ENCODE assay signal across 11 cellular contexts in the genomic region with DNA sequence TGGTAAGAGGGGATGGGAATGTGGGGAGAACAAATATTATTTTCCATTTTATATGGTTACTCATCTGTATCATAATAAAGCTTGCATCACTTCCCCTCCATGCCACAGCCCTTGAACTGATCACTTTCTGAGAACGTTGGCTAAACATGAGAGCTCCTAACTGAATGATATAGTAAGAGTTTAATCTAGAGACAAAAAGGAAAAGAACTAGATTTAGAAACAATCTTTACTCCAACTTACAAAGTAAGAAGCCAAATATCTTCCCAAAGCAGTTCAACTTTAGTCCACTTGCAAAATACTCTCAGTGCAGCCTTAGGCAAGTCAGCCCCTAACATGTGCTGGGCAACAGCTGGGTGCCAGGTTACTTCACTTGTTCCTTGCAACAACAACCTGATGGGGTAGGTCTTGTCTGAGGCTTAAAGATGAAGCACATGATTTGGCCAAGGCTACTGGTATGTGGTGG. TPM values are rescaled to one million over a fixed set of nuclear protein-coding genes. Genes with fewer than 3 reads are reported as not detected.
DNase-seq lines count a peak whose midpoint lies in the region; ATAC-seq and TF ChIP-seq lines count a peak whose summit lies in the region.
"Had no signal": no experiment of that assay in that cellular context is flagged by ENCODE, and none has a peak within 500 bp of the region (broad histone marks: within the 10 kb centered on the region; RNA-seq: fewer than 3 reads in every experiment).

No MANE protein-coding gene starts in this region.

- peaks cover 0 to 21% (median 7%) of the 10 kb centered on the region in 11 experiments; a peak in 11 of 22 replicates for H3K9me3 ChIP-seq in BLaER1 treated with 17β-estradiol and CSF1 and Interleukin-3, amounts not matched to agents 10 nM and 100 nM (replicated peaks in 1 of 11)
- H3K9me3 ChIP-seq in neutrophil, result no peaks in the 10 kb centered on the region
- no peaks in the 10 kb centered on the region for H3K9me3 ChIP-seq in CD8-positive, alpha-beta T cell (ENCODE audit: low read length)
- no peaks in the 10 kb centered on the region for H3K9me3 ChIP-seq in CD4-positive, alpha-beta T cell (ENCODE audit: control insufficient read depth, low read length)

- no peaks in the 10 kb centered on the region for H3K27me3 ChIP-seq in BLaER1 treated with 17β-estradiol and CSF1 and Interleukin-3, amounts not matched to agents 10 nM and 100 nM
- H3K27me3 ChIP-seq in neutrophil, result no peaks in the 10 kb centered on the region
- no peaks in the 10 kb centered on the region for H3K27me3 ChIP-seq in CD8-positive, alpha-beta T cell (ENCODE audit: insufficient read depth, low read length)
- no peaks in the 10 kb centered on the region for H3K27me3 ChIP-seq in CD4-positive, alpha-beta T cell (ENCODE audit: control insufficient read depth, insufficient read depth, low read length)

- peaks cover 0 to 26% (median 15%) of the 10 kb centered on the region in 11 experiments; a peak in 14 of 22 replicates for H3K36me3 ChIP-seq in BLaER1 treated with 17β-estradiol and CSF1 and Interleukin-3, amounts not matched to agents 10 nM and 100 nM
- H3K36me3 ChIP-seq in neutrophil, result no peaks in the 10 kb centered on the region
- no peaks in the 10 kb centered on the region for H3K36me3 ChIP-seq in CD8-positive, alpha-beta T cell (ENCODE audit: insufficient read depth, low read length)
- H3K36me3 ChIP-seq: WERI-Rb-1 had no signal

- no peak overlapping the region for H3K4me3 Mint-ChIP-seq in CD8-positive, alpha-beta T cell
- no peak overlapping the region for H3K4me3 Mint-ChIP-seq in activated T-helper 1 cell treated with anti-CD3 and anti-CD28 coated beads, Interleukin-12 subunit alpha, Interleukin-12 subunit beta, Interleukin-2, Interleukin-4 antibody, amounts not matched to agents 30 ng/mL and 10 ng/mL and 1 ng/mL, durations not matched to agents 14 hours and 24 hours and 36 hours
- H3K4me3 Mint-ChIP-seq in CD4-positive, alpha-beta T cell, result no peak overlapping the region

- TF ChIP-seq CTCF in epithelial cell of esophagus (IDR thresholded peaks at IDR 0.05; ENCODE audit: insufficient read depth, low read depth, low read length, missing control alignments) (no peak), neutrophil (IDR thresholded peaks at IDR 0.05) (no peak)
- TF ChIP-seq CTCF in CD8-positive, alpha-beta T cell (IDR thresholded peaks at IDR 0.05), result no peak
- TF ChIP-seq CTCF in CD4-positive, alpha-beta T cell (IDR thresholded peaks at IDR 0.05), result no peak

- peak overlapping the region; percentile 47 to 93 (median 73) for H3K4me2 ChIP-seq in BLaER1 treated with 17β-estradiol and CSF1 and Interleukin-3, amounts not matched to agents 10 nM and 100 nM

- H3K9ac ChIP-seq in BLaER1 treated with 17β-estradiol and CSF1 and Interleukin-3, amounts not matched to agents 10 nM and 100 nM, result peak overlapping the region in 7 of 11 experiments; percentile 11 to 47 (median 24); a peak in 9 of 22 replicates

- DNase-seq in NOMO-1 treated with DMSO at 0.1 percent for 48 hours (lab: John Stamatoyannopoulos, UW; ENCODE audit: unreplicated experiment) (peak; percentile 83), epithelial cell of esophagus (ENCODE audit: low read depth) (peak; percentile 78), Ammon's horn (ENCODE audit: low spot score) (no peak)
- no peak for DNase-seq in CD8-positive, alpha-beta T cell
- DNase-seq in activated T-helper 1 cell treated with anti-CD3 and anti-CD28 coated beads, Interleukin-12 subunit alpha, Interleukin-12 subunit beta, Interleukin-2, Interleukin-4 antibody, amounts not matched to agents 30 ng/mL and 10 ng/mL and 1 ng/mL, durations not matched to agents 14 hours and 24 hours and 36 hours (ENCODE audit: low spot score), result no peak
- no peak for DNase-seq in CD4-positive, alpha-beta T cell
- DNase-seq: left cardiac atrium, NCI-H1694 treated with DMSO at 0.1 percent for 48 hours, WERI-Rb-1 had no signal

- H4K20me1 ChIP-seq in BLaER1 treated with 17β-estradiol and CSF1 and Interleukin-3, amounts not matched to agents 10 nM and 100 nM, result peaks cover 4 to 94% (median 56%) of the 10 kb centered on the region in 11 experiments; a peak in 19 of 22 replicates

- CTCF ChIA-PET in CD8-positive, alpha-beta T cell (lab: Charles Lee), result no interaction called here
- CTCF ChIA-PET in CD4-positive, alpha-beta T cell (lab: Charles Lee), result no interaction called here

- peak overlapping the region in 1 of 10 experiments; percentile 15; a peak in 1 of 20 replicates for H3K4me3 ChIP-seq in BLaER1 treated with 17β-estradiol and CSF1 and Interleukin-3, amounts not matched to agents 10 nM and 100 nM
- H3K4me3 ChIP-seq in epithelial cell of esophagus (ENCODE audit: low read length) (no peak overlapping the region), neutrophil (ENCODE audit: low read depth in 1 of 2, low read length in 1 of 2) (no peak overlapping the region)
- no peak overlapping the region for H3K4me3 ChIP-seq in CD8-positive, alpha-beta T cell (ENCODE audit: low read depth, low read length)

- POLR2A ChIA-PET in CD8-positive, alpha-beta T cell (lab: Charles Lee), result interaction anchor here (1.1 kb wide), 1 partner anchor 23 kb away, joined by 3 read pairs; no protein-coding TSS in a partner anchor
- POLR2A ChIA-PET in CD4-positive, alpha-beta T cell (lab: Charles Lee), result no interaction called here

- peaks cover 53% of the 10 kb centered on the region for H3K4me1 Mint-ChIP-seq in CD8-positive, alpha-beta T cell (ENCODE audit: low read depth)
- peaks cover 26% of the 10 kb centered on the region for H3K4me1 Mint-ChIP-seq in activated T-helper 1 cell treated with anti-CD3 and anti-CD28 coated beads, Interleukin-12 subunit alpha, Interleukin-12 subunit beta, Interleukin-2, Interleukin-4 antibody, amounts not matched to agents 30 ng/mL and 10 ng/mL and 1 ng/mL, durations not matched to agents 14 hours and 24 hours and 36 hours (ENCODE audit: low read depth)
- H3K4me1 Mint-ChIP-seq in CD4-positive, alpha-beta T cell (ENCODE audit: low read depth), result peaks cover 61% of the 10 kb centered on the region

- H3K27ac ChIP-seq in BLaER1 treated with 17β-estradiol and CSF1 and Interleukin-3, amounts not matched to agents 10 nM and 100 nM, result peak overlapping the region in 10 of 11 experiments; percentile 20 to 95 (median 53); a peak in 19 of 22 replicates
- H3K27ac ChIP-seq in neutrophil, result peak overlapping the region; percentile 56
- no peak overlapping the region for H3K27ac ChIP-seq in CD8-positive, alpha-beta T cell (ENCODE audit: low read depth, low read length)
- no peak overlapping the region for H3K27ac ChIP-seq in CD4-positive, alpha-beta T cell (ENCODE audit: low read depth, low read length)
- H3K27ac ChIP-seq: WERI-Rb-1 had no signal

- intact Hi-C loops in CD8-positive, alpha-beta T cell (cut with DNase I, micrococcal nuclease), result no loop called here
- intact Hi-C loops in activated T-helper 1 cell treated with anti-CD3 and anti-CD28 coated beads, Interleukin-12 subunit alpha, Interleukin-12 subunit beta, Interleukin-2, Interleukin-4 antibody, amounts not matched to agents 30 ng/mL and 10 ng/mL and 1 ng/mL, durations not matched to agents 14 hours and 24 hours and 36 hours (cut with micrococcal nuclease), result no loop called here
- intact Hi-C loops in CD4-positive, alpha-beta T cell (cut with DNase I, micrococcal nuclease), result no loop called here

- peaks cover 16% of the 10 kb centered on the region for H3K36me3 Mint-ChIP-seq in CD8-positive, alpha-beta T cell
- H3K36me3 Mint-ChIP-seq in activated T-helper 1 cell treated with anti-CD3 and anti-CD28 coated beads, Interleukin-12 subunit alpha, Interleukin-12 subunit beta, Interleukin-2, Interleukin-4 antibody, amounts not matched to agents 30 ng/mL and 10 ng/mL and 1 ng/mL, durations not matched to agents 14 hours and 24 hours and 36 hours (ENCODE audit: low read depth), result peaks cover 21% of the 10 kb centered on the region
- H3K36me3 Mint-ChIP-seq in CD4-positive, alpha-beta T cell (ENCODE audit: low read depth), result peaks cover 29% of the 10 kb centered on the region

- H3K27me3 Mint-ChIP-seq in CD8-positive, alpha-beta T cell (ENCODE audit: low read depth), result no peaks in the 10 kb centered on the region
- no peaks in the 10 kb centered on the region for H3K27me3 Mint-ChIP-seq in activated T-helper 1 cell treated with anti-CD3 and anti-CD28 coated beads, Interleukin-12 subunit alpha, Interleukin-12 subunit beta, Interleukin-2, Interleukin-4 antibody, amounts not matched to agents 30 ng/mL and 10 ng/mL and 1 ng/mL, durations not matched to agents 14 hours and 24 hours and 36 hours (ENCODE audit: insufficient read depth)
- H3K27me3 Mint-ChIP-seq in CD4-positive, alpha-beta T cell, result no peaks in the 10 kb centered on the region

- no peaks in the 10 kb centered on the region for H3K9me3 Mint-ChIP-seq in CD8-positive, alpha-beta T cell
- H3K9me3 Mint-ChIP-seq in activated T-helper 1 cell treated with anti-CD3 and anti-CD28 coated beads, Interleukin-12 subunit alpha, Interleukin-12 subunit beta, Interleukin-2, Interleukin-4 antibody, amounts not matched to agents 30 ng/mL and 10 ng/mL and 1 ng/mL, durations not matched to agents 14 hours and 24 hours and 36 hours, result peaks cover 14% of the 10 kb centered on the region
- no peaks in the 10 kb centered on the region for H3K9me3 Mint-ChIP-seq in CD4-positive, alpha-beta T cell

- ATAC-seq in CD8-positive, alpha-beta T cell, result no peak
- no peak for ATAC-seq in CD4-positive, alpha-beta T cell (ENCODE audit: poor library complexity)

- H3K4me1 ChIP-seq in BLaER1 treated with 17β-estradiol and CSF1 and Interleukin-3, amounts not matched to agents 10 nM and 100 nM, result peaks cover 44 to 99% (median 84%) of the 10 kb centered on the region in 10 experiments
- peaks cover 29 to 42% of the 10 kb centered on the region in 2 experiments for H3K4me1 ChIP-seq in neutrophil (ENCODE audit: control insufficient read depth in 1 of 2, insufficient read depth in 1 of 2, low read depth in 1 of 2, low read length in 1 of 2)
- H3K4me1 ChIP-seq in CD8-positive, alpha-beta T cell (ENCODE audit: insufficient read depth, low read length), result peaks cover 3% of the 10 kb centered on the region

- no peak overlapping the region for H3K27ac Mint-ChIP-seq in CD8-positive, alpha-beta T cell
- no peak overlapping the region for H3K27ac Mint-ChIP-seq in activated T-helper 1 cell treated with anti-CD3 and anti-CD28 coated beads, Interleukin-12 subunit alpha, Interleukin-12 subunit beta, Interleukin-2, Interleukin-4 antibody, amounts not matched to agents 30 ng/mL and 10 ng/mL and 1 ng/mL, durations not matched to agents 14 hours and 24 hours and 36 hours
- H3K27ac Mint-ChIP-seq in CD4-positive, alpha-beta T cell, result no peak overlapping the region

RNA-seq across cellular contexts. Expression of a gene that starts 20.3 kb away (rescaled TPM):
- 10 to 100 TPM; 42.5 to 44.8 TPM for total RNA-seq in CD8-positive, alpha-beta T cell
- 14.9 and 15.9 TPM in 2 replicates for total RNA-seq in activated T-helper 1 cell treated with anti-CD3 and anti-CD28 coated beads, Interleukin-12 subunit alpha, Interleukin-12 subunit beta, Interleukin-2, Interleukin-4 antibody, amounts not matched to agents 30 ng/mL and 10 ng/mL and 1 ng/mL, durations not matched to agents 14 hours and 24 hours and 36 hours
- 10 to 100 TPM; 30.0 to 32.4 TPM for total RNA-seq in CD4-positive, alpha-beta T cell

Comparison
In these comparisons a context has a peak if more than half of its experiments do, and no peak if none do; other contexts are left out.
1. H3K27ac ChIP-seq: peak in BLaER1 treated with 17β-estradiol and CSF1 and Interleukin-3, amounts not matched to agents 10 nM and 100 nM (10 of 11) and neutrophil (single experiment); none in CD8-positive, alpha-beta T cell (single experiment) and CD4-positive, alpha-beta T cell (single experiment).
2. DNase-seq: peak in NOMO-1 treated with DMSO at 0.1 percent for 48 hours (single experiment) and epithelial cell of esophagus (single experiment); none in Ammon's horn (single experiment), CD8-positive, alpha-beta T cell (0 of 7), activated T-helper 1 cell treated with anti-CD3 and anti-CD28 coated beads, Interleukin-12 subunit alpha, Interleukin-12 subunit beta, Interleukin-2, Interleukin-4 antibody, amounts not matched to agents 30 ng/mL and 10 ng/mL and 1 ng/mL, durations not matched to agents 14 hours and 24 hours and 36 hours (single experiment) and CD4-positive, alpha-beta T cell (0 of 10).